In genomic region chr10:3919676-3920308, GRCh38 we compare ENCODE assay signal across 16 cellular contexts.
DNase-seq lines count a peak whose midpoint lies in the region; ATAC-seq and TF ChIP-seq lines count a peak whose summit lies in the region.
"Had no signal": no experiment of that assay in that cellular context is flagged by ENCODE, and none has a peak within 500 bp of the region (broad histone marks: within the 10 kb centered on the region; RNA-seq: fewer than 3 reads in every experiment).

No MANE protein-coding gene starts in this region.

- peak overlapping the region; percentile 20 for H2AFZ ChIP-seq in neuron (ENCODE audit: low read depth, low read length)
- H2AFZ ChIP-seq in H9 (ENCODE audit: low read length): no peak overlapping the region

- no peak overlapping the region for H4K8ac ChIP-seq in H9 (replicated peaks; ENCODE audit: insufficient read length, low read depth, low read length)

- no peaks in the 10 kb centered on the region for H4K20me1 ChIP-seq in H9 (ENCODE audit: control insufficient read depth, insufficient read depth, insufficient read length)

- no peak overlapping the region for H3K4me2 ChIP-seq in H9 (ENCODE audit: insufficient read depth, insufficient read length, low read length)

- WGBS in heart right ventricle, 2 donors: 15% methylated on average over 3 of the region's 3 CpGs
- WGBS in H9 (ENCODE audit: extremely low coverage, insufficient read length, low lambda C conversion rate): no CpG with 5 or more reads among the region's 3 CpGs

- intact Hi-C loops in heart right ventricle (cut with DNase I): loop anchor here in 4 of 10 donors (10.0 kb wide), 4 partner anchors 115 to 735 kb away; partner anchors contain the start of gene KLF6 (in 1 of the 4)

- no peak for ATAC-seq in CD4-positive, CD25-positive, alpha-beta regulatory T cell (ENCODE audit: low read depth in 2 of 2)
- peak; percentile 46 to 90 (median 76) for ATAC-seq in heart right ventricle
- ATAC-seq: HCT116 had no signal

- no peaks in the 10 kb centered on the region for H3K4me1 ChIP-seq in CD4-positive, CD25-positive, alpha-beta regulatory T cell (ENCODE audit: control insufficient read depth, insufficient read depth, low read length, poor library complexity, severe bottlenecking)
- H3K4me1 ChIP-seq in heart right ventricle (peaks cover 0 to 31% (median 17%) of the 10 kb centered on the region in 9 donors), neuron (ENCODE audit: insufficient read depth, low read length) (peaks cover 7% of the 10 kb centered on the region), H9 (ENCODE audit: insufficient read depth, low read length) (no peaks in the 10 kb centered on the region), HAP-1 (no peaks in the 10 kb centered on the region)

- H2AK5ac ChIP-seq in H9 (ENCODE audit: insufficient read length, low read length): no peak overlapping the region

- no peak overlapping the region for H3K14ac ChIP-seq in H9 (ENCODE audit: insufficient read depth, low read length)

- H2BK15ac ChIP-seq in H9 (ENCODE audit: low read depth, low read length): no peak overlapping the region

- H3K9me3 Mint-ChIP-seq in CD4-positive, CD25-positive, alpha-beta regulatory T cell: peaks cover 0 to 5% (median 0%) of the 10 kb centered on the region in 7 donors
- peaks cover 6 to 17% of the 10 kb centered on the region in 2 experiments; a peak in 4 of 5 replicates for H3K9me3 Mint-ChIP-seq in H9

- H3K4ac ChIP-seq in H9 (ENCODE audit: low read depth, low read length): no peak overlapping the region

- no peaks in the 10 kb centered on the region for H3K23me2 ChIP-seq in H9 (ENCODE audit: insufficient read length, low read depth, low read length, poor library complexity, severe bottlenecking)

- H3K56ac ChIP-seq in H9 (ENCODE audit: insufficient read length, low read depth, low read length): no peak overlapping the region

- no peak overlapping the region for H4K5ac ChIP-seq in H9 (ENCODE audit: insufficient read length, low read depth, low read length)

- H3K27ac ChIP-seq in CD4-positive, CD25-positive, alpha-beta regulatory T cell (ENCODE audit: insufficient read depth, low read length, poor library complexity, severe bottlenecking): no peak overlapping the region
- H3K27ac ChIP-seq in heart right ventricle (peak overlapping the region; percentile 10 to 73 (median 58)), H9 (ENCODE audit: insufficient read length, low read depth, low read length) (no peak overlapping the region)
- H3K27ac ChIP-seq: RWPE1 had no signal

- H3K27me3 Mint-ChIP-seq in CD4-positive, CD25-positive, alpha-beta regulatory T cell: no peaks in the 10 kb centered on the region
- no peaks in the 10 kb centered on the region for H3K27me3 Mint-ChIP-seq in H9 (ENCODE audit: low read depth)

- peak overlapping the region in 2 of 3 donors; percentile 5 to 29 for H3K27ac Mint-ChIP-seq in CD4-positive, CD25-positive, alpha-beta regulatory T cell
- H3K27ac Mint-ChIP-seq in H9: no peak overlapping the region

- H3K23ac ChIP-seq in H9 (ENCODE audit: insufficient read length, low read depth, low read length): no peak overlapping the region

- H3K4me3 ChIP-seq in CD4-positive, CD25-positive, alpha-beta regulatory T cell (ENCODE audit: low read depth, low read length): no peak overlapping the region
- H3K4me3 ChIP-seq in heart right ventricle (no peak overlapping the region), neuron (ENCODE audit: low read length) (no peak overlapping the region), HAP-1 (no peak overlapping the region)

- no peaks in the 10 kb centered on the region for H3K9me3 ChIP-seq in CD4-positive, CD25-positive, alpha-beta regulatory T cell (ENCODE audit: control insufficient read depth in 2 of 2, low read length in 2 of 2)
- H3K9me3 ChIP-seq in heart right ventricle: peaks cover 0 to 14% (median 0%) of the 10 kb centered on the region in 11 donors
- H3K9me3 ChIP-seq in neuron (ENCODE audit: low read length): no peaks in the 10 kb centered on the region
- no peaks in the 10 kb centered on the region for H3K9me3 ChIP-seq in H9 (ENCODE audit: control insufficient read depth, low read depth, low read length)
- H3K9me3 ChIP-seq in HAP-1: no peaks in the 10 kb centered on the region; the same call in 1 of the 2 replicates

- DNase-seq in CD4-positive, CD25-positive, alpha-beta regulatory T cell: no peak
- peak; percentile 67 to 88 for DNase-seq in dermis microvascular lymphatic vessel endothelial cell (ENCODE audit: low read depth in 2 of 2)
- DNase-seq in heart right ventricle: no peak
- no peak for DNase-seq in H9
- DNase-seq in NCI-H146 (lab: John Stamatoyannopoulos, UW): no peak
- no peak for DNase-seq in activated naive CD4-positive, alpha-beta T cell treated with anti-CD3 and anti-CD28 coated beads, Interleukin-2, amount 50 U/mL, for 16 hours
- DNase-seq in HAP-1 (ENCODE audit: low spot score in 2 of 2): no peak
- DNase-seq: DMS79 treated with DMSO at 0.1 percent for 48 hours; NCI-H1048; NCI-H2227 treated with DMSO at 0.1 percent for 48 hours; NCI-H526; NK-92 treated with Interleukin-12 subunit alpha and Interleukin-12 subunit beta, amount 100 ng/mL, for 24 hours; OCI-M1 had no signal

- in situ Hi-C loops in HAP-1 (cut with MboI; ENCODE audit: low sequenced_read_pairs): no loop called here

- H3K4me1 Mint-ChIP-seq in CD4-positive, CD25-positive, alpha-beta regulatory T cell: peaks cover 0 to 3% (median 1%) of the 10 kb centered on the region in 4 donors
- H3K4me1 Mint-ChIP-seq in H9: peaks cover 6 to 7% of the 10 kb centered on the region in 2 experiments

- H4K91ac ChIP-seq in H9 (ENCODE audit: insufficient read length, low read depth, low read length): no peak overlapping the region

- H3K27me3 ChIP-seq in CD4-positive, CD25-positive, alpha-beta regulatory T cell (ENCODE audit: control insufficient read depth, insufficient read depth, low read length): no peaks in the 10 kb centered on the region
- H3K27me3 ChIP-seq in heart right ventricle (no peaks in the 10 kb centered on the region), neuron (ENCODE audit: insufficient read depth, low read length) (no peaks in the 10 kb centered on the region), H9 (ENCODE audit: insufficient read depth, low read length) (no peaks in the 10 kb centered on the region), HAP-1 (ENCODE audit: low read depth) (no peaks in the 10 kb centered on the region)

- no peak overlapping the region for H3K4me3 Mint-ChIP-seq in CD4-positive, CD25-positive, alpha-beta regulatory T cell
- H3K4me3 Mint-ChIP-seq in H9: no peak overlapping the region

- H2BK5ac ChIP-seq in H9 (ENCODE audit: insufficient read length, low read length): no peak overlapping the region

- no peak overlapping the region for H3K9ac ChIP-seq in H9 (ENCODE audit: extremely low read depth, insufficient read length, low read length)

- no peak overlapping the region for H3T11ph ChIP-seq in H9 (ENCODE audit: low read length)

- TF ChIP-seq CTCF in heart right ventricle (IDR thresholded peaks at IDR 0.05) (no peak), H9 (conservative IDR thresholded peaks at IDR 0.05) (no peak)

- no peaks in the 10 kb centered on the region for H3K79me2 ChIP-seq in H9 (ENCODE audit: insufficient read depth, low read length)

- no peak overlapping the region for H2BK20ac ChIP-seq in H9 (ENCODE audit: low read depth, low read length, poor library complexity, severe bottlenecking)

- no peaks in the 10 kb centered on the region for H3K79me1 ChIP-seq in H9 (ENCODE audit: insufficient read depth, low read depth, low read length, poor library complexity, severe bottlenecking)

- H2BK120ac ChIP-seq in H9 (ENCODE audit: low read depth, low read length, poor library complexity, severe bottlenecking): no peak overlapping the region

- no peak overlapping the region for H3K18ac ChIP-seq in H9 (ENCODE audit: insufficient read length, low read depth, low read length)

- no peaks in the 10 kb centered on the region for H3K36me3 ChIP-seq in CD4-positive, CD25-positive, alpha-beta regulatory T cell (ENCODE audit: control insufficient read depth, insufficient read depth, low read length)
- H3K36me3 ChIP-seq in heart right ventricle: no peaks in the 10 kb centered on the region
- H3K36me3 ChIP-seq in neuron (ENCODE audit: insufficient read depth, low read length): no peaks in the 10 kb centered on the region
- H3K36me3 ChIP-seq in HAP-1 (replicated peaks): no peaks in the 10 kb centered on the region

- H3K36me3 Mint-ChIP-seq in CD4-positive, CD25-positive, alpha-beta regulatory T cell: no peaks in the 10 kb centered on the region
- H3K36me3 Mint-ChIP-seq in H9 (ENCODE audit: insufficient read depth in 1 of 3, low read depth in 3 of 3): peaks cover 3 to 12% (median 5%) of the 10 kb centered on the region in 3 experiments; a peak in 4 of 7 replicates

- H2BK12ac ChIP-seq in H9 (ENCODE audit: insufficient read length, low read depth, low read length): no peak overlapping the region

Comparison
In these comparisons a context has a peak if more than half of its experiments do, and no peak if none do; other contexts are left out.
1. ATAC-seq: peak in heart right ventricle (8 of 8); none in CD4-positive, CD25-positive, alpha-beta regulatory T cell (0 of 2).
2. DNase-seq: peak in dermis microvascular lymphatic vessel endothelial cell (2 of 2); none in CD4-positive, CD25-positive, alpha-beta regulatory T cell (0 of 3), heart right ventricle (0 of 2), H9 (single experiment), NCI-H146 (single experiment), activated naive CD4-positive, alpha-beta T cell treated with anti-CD3 and anti-CD28 coated beads, Interleukin-2, amount 50 U/mL, for 16 hours (single experiment) and HAP-1 (0 of 2).
3. H3K27ac ChIP-seq: peak in heart right ventricle (10 of 10); none in CD4-positive, CD25-positive, alpha-beta regulatory T cell (single experiment) and H9 (single experiment).
4. H3K27ac Mint-ChIP-seq: peak in CD4-positive, CD25-positive, alpha-beta regulatory T cell (2 of 3); none in H9 (0 of 3).